ENCODE assay signal across 18 cellular contexts in the genomic region with DNA sequence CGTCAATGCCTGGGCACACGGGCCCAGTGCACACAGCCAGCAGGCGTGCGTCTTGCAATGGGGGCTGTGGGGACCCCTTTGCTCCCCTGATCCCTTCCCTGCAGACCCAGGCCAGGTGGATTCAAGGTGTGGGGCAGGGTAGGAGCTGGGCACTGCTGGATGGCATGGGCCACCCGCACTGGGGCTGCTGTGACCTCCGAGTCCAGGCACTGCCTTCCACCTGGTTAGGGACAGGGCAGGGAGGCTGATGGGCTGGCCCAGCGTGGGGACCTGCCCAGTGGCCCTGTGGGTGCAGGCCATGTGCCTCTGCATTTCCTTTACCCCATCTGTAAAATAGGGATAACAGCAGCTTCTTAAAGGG. TPM values are rescaled to one million over a fixed set of nuclear protein-coding genes. Genes with fewer than 3 reads are reported as not detected.
DNase-seq lines count a peak whose midpoint lies in the region; ATAC-seq and TF ChIP-seq lines count a peak whose summit lies in the region.
"Had no signal": no experiment of that assay in that cellular context is flagged by ENCODE, and none has a peak within 500 bp of the region (broad histone marks: within the 10 kb centered on the region; RNA-seq: fewer than 3 reads in every experiment).

No MANE protein-coding gene starts in this region.

- no peaks in the 10 kb centered on the region for H3K9me3 ChIP-seq in adrenal gland (replicated peaks in 1 of 3)
- H3K9me3 ChIP-seq: gastroesophageal sphincter, thoracic aorta had no signal

- no peak overlapping the region for H3K4me3 ChIP-seq in adrenal gland
- H3K4me3 ChIP-seq: gastroesophageal sphincter, thoracic aorta had no signal

- no peaks in the 10 kb centered on the region for H3K27me3 ChIP-seq in adrenal gland

- TF ChIP-seq POLR2A in adrenal gland (IDR thresholded peaks at IDR 0.05), result no peak

- H3K27ac ChIP-seq in adrenal gland, result peak overlapping the region in 3 of 5 donors; percentile 83 to 99 (median 92)
- H3K27ac ChIP-seq: epithelial cell of prostate, gastroesophageal sphincter, thoracic aorta had no signal

- peak; percentile 55 for DNase-seq in activated effector memory CD4-positive, alpha-beta T cell treated with anti-CD3 and anti-CD28 coated beads, Interleukin-2, amount 50 U/mL, for 16 hours
- no peak for DNase-seq in activated effector memory CD4-positive, alpha-beta T cell treated with Interleukin-2 at 50 U/mL for 16 hours
- peak; percentile 10 for DNase-seq in GM03348 (ENCODE audit: low spot score)
- DNase-seq in adrenal gland, result peak in 4 of 7 donors; percentile 13 to 48 (median 17)
- DNase-seq in posterior vena cava (ENCODE audit: low spot score), result peak; percentile 58
- DNase-seq in cerebellar nuclear complex (lab: John Stamatoyannopoulos, UW), result no peak
- no peak for DNase-seq in NCI-H1694 (lab: John Stamatoyannopoulos, UW)
- DNase-seq: cortex of kidney, NCI-H2029 treated with DMSO at 0.1 percent for 48 hours had no signal

- 84 to 100% (median 91%) methylated on average over 1 to 7 of the region's 7 CpGs for WGBS in adrenal gland, 4 donors

- no peaks in the 10 kb centered on the region for H3K36me3 ChIP-seq in adrenal gland (replicated peaks in 1 of 2)
- H3K36me3 ChIP-seq: gastroesophageal sphincter, thoracic aorta had no signal

- H3K4me1 ChIP-seq in adrenal gland (replicated peaks in 1 of 2), result peaks cover 41 to 57% of the 10 kb centered on the region in 2 donors
- H3K4me1 ChIP-seq: gastroesophageal sphincter had no signal

- intact Hi-C loops in adrenal gland (cut with DNase I) (no loop called here), posterior vena cava (cut with DNase I) (no loop called here)

- ATAC-seq in HG03108 (IDR thresholded peaks at IDR 0.05; ENCODE audit: unreplicated experiment), result no peak
- ATAC-seq: gastroesophageal sphincter had no signal

- TF ChIP-seq CTCF in adrenal gland (IDR thresholded peaks at IDR 0.05), result no peak

RNA-seq across cellular contexts. Expression of a gene that starts 22.9 kb away (rescaled TPM):
- total RNA-seq in adrenal gland, result 100 to 1,000 TPM; 305 to 447 (median 355) TPM
- polyA plus RNA-seq in adrenal gland, result 100 to 1,000 TPM; 158 to 231 (median 182) TPM
- total RNA-seq in posterior vena cava, result 1 to 10 TPM; 4.7 to 7.2 TPM
- total RNA-seq: astrocyte, NCI-H460 had no signal

RNA-seq across cellular contexts. Expression of a gene that starts 23.4 kb away (rescaled TPM):
- total RNA-seq in adrenal gland (1 to 10 TPM in 3 of 8 donors, under 1 TPM in 5; 0.32 to 2.4 (median 0.83) TPM), posterior vena cava (not detected)
- 1 to 10 TPM in 2 of 3 donors, not detected in 1; 3.0 to 7.4 TPM for polyA plus RNA-seq in adrenal gland
- total RNA-seq: activated T-helper 2 cell treated with anti-CD3 and anti-CD28 coated beads, Interferon-gamma antibody, Interleukin-2, Interleukin-4, amounts not matched to agents 10 μg/mL and 5 μg/mL and 100 μg/mL, durations not matched to agents 14 hours and 24 hours and 36 hours; astrocyte; gastroesophageal sphincter; NCI-H460; T-helper 2 cell treated with Interferon-gamma antibody and Interleukin-4, amounts not matched to agents 100 ng/mL and 5 ng/mL, for 36 hours; thoracic aorta had no signal
- polyA plus RNA-seq: liver had no signal

Comparison
In these comparisons a context has a peak if more than half of its experiments do, and no peak if none do; other contexts are left out.
1. DNase-seq: peak in activated effector memory CD4-positive, alpha-beta T cell treated with anti-CD3 and anti-CD28 coated beads, Interleukin-2, amount 50 U/mL, for 16 hours (single experiment), GM03348 (single experiment), adrenal gland (4 of 7) and posterior vena cava (single experiment); none in activated effector memory CD4-positive, alpha-beta T cell treated with Interleukin-2 at 50 U/mL for 16 hours (single experiment), cerebellar nuclear complex (0 of 2) and NCI-H1694 (single experiment).
2. RNA of a gene that starts 22.9 kb away (total RNA-seq): 305 to 447 TPM in adrenal gland; 4.7 to 7.2 TPM in posterior vena cava; every median in the first group is over 10 times any median in the second.